In genomic region chr15:63600001-63600645, GRCh38 we compare ENCODE assay signal across 8 cellular contexts. TPM values are rescaled to one million over a fixed set of nuclear protein-coding genes. Genes with fewer than 3 reads are reported as not detected.
DNase-seq lines count a peak whose midpoint lies in the region; ATAC-seq and TF ChIP-seq lines count a peak whose summit lies in the region.

No MANE protein-coding gene starts in this region.

- H3K27me3 ChIP-seq in ACC112 (ENCODE audit: insufficient read depth, low read length) (no peaks in the 10 kb centered on the region), thyroid gland (no peaks in the 10 kb centered on the region)

- peak; percentile 81 for DNase-seq in NCI-H69 (lab: John Stamatoyannopoulos, UW)
- DNase-seq in cerebellar cortex (ENCODE audit: low spot score), result peak; percentile 60
- DNase-seq in medulla oblongata (ENCODE audit: extremely low spot score), result peak; percentile 54
- peak; percentile 44 to 52 for DNase-seq in thyroid gland
- no peak for DNase-seq in GM10266 (ENCODE audit: extremely low spot score)

- no peaks in the 10 kb centered on the region for H3K79me2 ChIP-seq in ACC112 (ENCODE audit: control insufficient read depth, insufficient read depth, low read length, unreplicated experiment)

- H3K36me3 ChIP-seq in ACC112 (ENCODE audit: insufficient read depth, low read length) (no peaks in the 10 kb centered on the region), thyroid gland (no peaks in the 10 kb centered on the region)

- peak overlapping the region; percentile 31; the same call in 1 of the 2 replicates for H3K27ac ChIP-seq in ACC112 (ENCODE audit: low read depth, low read length)
- peak overlapping the region; percentile 83 to 89 (median 84) for H3K27ac ChIP-seq in thyroid gland

- intact Hi-C loops in thyroid gland (cut with DNase I), result loop anchor here (5.0 to 10.0 kb wide), 2 partner anchors 113 to 465 kb away; no protein-coding TSS in a partner anchor

- TF ChIP-seq CTCF in thyroid gland (IDR thresholded peaks at IDR 0.05) (no peak), GM10266 (IDR thresholded peaks at IDR 0.05; ENCODE audit: control insufficient read depth, insufficient read depth, low read depth, missing control alignments) (no peak)

- H3K4me1 ChIP-seq in ACC112 (ENCODE audit: control insufficient read depth, insufficient read depth, low read length, unreplicated experiment) (no peaks in the 10 kb centered on the region), thyroid gland (peaks cover 32 to 56% of the 10 kb centered on the region in 2 donors)

- H2AFZ ChIP-seq in ACC112 (ENCODE audit: low read length, unreplicated experiment), result peak overlapping the region; percentile 79

- H3K9me3 ChIP-seq in thyroid gland, result no peaks in the 10 kb centered on the region

- no peak for TF ChIP-seq POLR2A in thyroid gland (IDR thresholded peaks at IDR 0.05)

- H3K4me3 ChIP-seq in ACC112 (ENCODE audit: low read depth, low read length) (peak overlapping the region; percentile 88), thyroid gland (replicated peaks in 1 of 3) (peak overlapping the region in 2 of 3 donors; percentile 34 to 70)

- peak; percentile 7 for ATAC-seq in GM18907 (IDR thresholded peaks at IDR 0.05; ENCODE audit: unreplicated experiment)
- ATAC-seq in GM18520 (IDR thresholded peaks at IDR 0.05; ENCODE audit: unreplicated experiment), result no peak

- WGBS in thyroid gland, 2 donors, result 26 to 28% methylated on average over 12 to 25 of the region's 28 CpGs

RNA-seq across cellular contexts. Expression of gene FBXL22, which starts 2.9 kb away (rescaled TPM):
- 1 to 10 TPM in 3 of 4 donors, under 1 TPM in 1; 0.92 to 3.8 (median 2.3) TPM for total RNA-seq in thyroid gland
